ENCODE assay signal across 8 cellular contexts in the genomic region with DNA sequence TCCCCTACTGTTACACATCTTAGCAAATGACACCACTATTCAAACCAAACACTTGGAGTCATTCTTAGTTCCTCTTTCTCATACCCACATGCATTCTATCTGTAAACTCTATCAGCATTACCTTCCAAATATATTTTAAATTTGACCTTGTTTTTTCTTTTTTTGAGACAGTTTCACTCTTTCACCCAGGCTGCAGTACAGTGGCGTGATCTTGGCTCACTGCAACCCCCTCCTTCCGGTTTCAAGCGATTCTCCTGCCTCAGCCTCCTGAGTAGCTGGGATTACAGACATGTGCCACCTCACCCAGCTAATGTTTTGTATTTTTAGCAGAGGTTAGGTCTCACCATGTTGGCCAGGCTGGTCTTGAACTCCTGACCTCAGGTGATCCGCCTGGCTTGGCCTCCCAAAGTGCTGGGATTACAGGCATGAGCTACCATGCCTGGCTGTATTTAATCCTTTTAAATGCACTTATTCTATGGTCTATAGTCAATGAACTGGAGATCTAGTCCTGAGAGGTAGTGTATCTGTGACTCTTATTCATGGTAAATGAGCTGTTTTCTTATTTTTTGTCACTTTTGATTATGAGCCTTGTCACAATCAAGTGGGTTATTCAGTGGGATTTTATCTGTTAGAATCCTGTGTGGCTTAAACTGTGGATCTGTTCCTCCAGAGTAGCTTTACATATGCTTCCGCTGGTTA.
A peak's percentile ranks its signal among the peaks of the same experiment; 100 is the strongest.
DNase-seq lines count a peak whose midpoint lies in the region; ATAC-seq, FAIRE-seq and TF ChIP-seq lines count a peak whose summit lies in the region.

No MANE protein-coding gene starts in this region.

- no peak overlapping the region for H2AFZ ChIP-seq in osteoblast (ENCODE audit: low read length)

- H4K20me1 ChIP-seq in osteoblast (ENCODE audit: insufficient read depth, low read length) = peaks cover 14% of the 10 kb centered on the region

- H3K79me2 ChIP-seq in osteoblast (ENCODE audit: insufficient read depth, low read length) = peaks cover 28% of the 10 kb centered on the region

- no peaks in the 10 kb centered on the region for H3K9me3 ChIP-seq in spleen
- H3K9me3 ChIP-seq in osteoblast (ENCODE audit: low read depth, low read length) = no peaks in the 10 kb centered on the region

- DNase-seq in SIG-M5 (lab: John Stamatoyannopoulos, UW) (peak; percentile 81), spleen (no peak), osteoblast (ENCODE audit: insufficient read length, low spot score, missing footprints) (no peak), DMS53 treated with DMSO at 0.1 percent for 48 hours (lab: John Stamatoyannopoulos, UW; ENCODE audit: unreplicated experiment) (no peak), D341Med (ENCODE audit: low spot score) (no peak), D721Med (ENCODE audit: insufficient read length, low spot score) (no peak)

- H3K4me3 ChIP-seq in spleen = no peak overlapping the region
- H3K4me3 ChIP-seq in osteoblast (ENCODE audit: insufficient read depth, low read length) = no peak overlapping the region

- H3K36me3 ChIP-seq in spleen (peaks cover 0 to 32% (median 3%) of the 10 kb centered on the region in 6 donors), osteoblast (ENCODE audit: insufficient read depth, low read length) (peaks cover 5% of the 10 kb centered on the region)

- 32 to 44% (median 35%) methylated on average over 5 of the region's 5 CpGs for WGBS in spleen, 5 donors

- H3K27ac ChIP-seq in spleen (peak overlapping the region; percentile 22 to 70 (median 54)), osteoblast (ENCODE audit: low read depth, low read length) (no peak overlapping the region)

- H3K27me3 ChIP-seq in spleen (replicated peaks in 1 of 7) (no peaks in the 10 kb centered on the region), osteoblast (ENCODE audit: insufficient read depth, low read length) (no peaks in the 10 kb centered on the region)

- peaks cover 6 to 58% (median 34%) of the 10 kb centered on the region in 6 donors for H3K4me1 ChIP-seq in spleen
- H3K4me1 ChIP-seq in osteoblast (ENCODE audit: insufficient read depth, low read length) = no peaks in the 10 kb centered on the region

- peak; percentile 67 for ATAC-seq in GM19025 (IDR thresholded peaks at IDR 0.05; ENCODE audit: low read depth, unreplicated experiment)
- ATAC-seq in HG02943 (IDR thresholded peaks at IDR 0.05; ENCODE audit: low read depth, unreplicated experiment) = peak; percentile 65

- TF ChIP-seq CTCF in spleen (IDR thresholded peaks at IDR 0.05 in 8 of 11, conservative IDR thresholded peaks at IDR 0.05 in 3 of 11) = no peak
- no peak for TF ChIP-seq CTCF in osteoblast (IDR thresholded peaks at IDR 0.05; ENCODE audit: extremely low read depth, low read depth, low read length)
- no peak for TF ChIP-seq CTCF in D721Med (IDR thresholded peaks at IDR 0.05; ENCODE audit: insufficient read depth, missing control alignments)

- no peak for FAIRE-seq in D721Med (lab: Jason Lieb, UNC)

- intact Hi-C loops in spleen (cut with DNase I; ENCODE audit: low total_unique reads) = no loop called here

- H3K4me2 ChIP-seq in osteoblast (ENCODE audit: insufficient read depth, low read length) = no peak overlapping the region

- no peak for TF ChIP-seq POLR2A in spleen (IDR thresholded peaks at IDR 0.05)
